8 cellular contexts compared by ENCODE assay signal in genomic region chr14:105485720-105486332, GRCh38. TPM values are rescaled to one million over a fixed set of nuclear protein-coding genes. Genes with fewer than 3 reads are reported as not detected.
DNase-seq lines count a peak whose midpoint lies in the region; ATAC-seq and TF ChIP-seq lines count a peak whose summit lies in the region.

No MANE protein-coding gene starts in this region.

- H3K27ac Mint-ChIP-seq in T-helper 17 cell = peak overlapping the region; percentile 95

- H3K9me3 ChIP-seq in HEK293 (ENCODE audit: control insufficient read depth, insufficient read depth, low read depth, low read length) = no peaks in the 10 kb centered on the region
- H3K9me3 ChIP-seq in T-helper 17 cell (ENCODE audit: control insufficient read depth, low read length, poor library complexity, severe bottlenecking) = no peaks in the 10 kb centered on the region
- no peaks in the 10 kb centered on the region for H3K9me3 ChIP-seq in psoas muscle

- H3K4me3 Mint-ChIP-seq in T-helper 17 cell = peak overlapping the region; percentile 96

- H3K4me3 ChIP-seq in BJ (ENCODE audit: low read depth, low read length) = no peak overlapping the region
- H3K4me3 ChIP-seq in HEK293 (ENCODE audit: low read depth, low read length) = no peak overlapping the region
- peak overlapping the region; percentile 75 for H3K4me3 ChIP-seq in psoas muscle

- 35 to 52% (median 48%) methylated on average over 15 to 21 of the region's 21 CpGs for WGBS in psoas muscle, 3 donors

- TF ChIP-seq CTCF in BJ (IDR thresholded peaks at IDR 0.05; ENCODE audit: insufficient read depth, low read depth, low read length) = peak; percentile 21; the same call in 1 of the 2 replicates
- peak; percentile 85 for TF ChIP-seq CTCF in HEK293 (tag by site-specific recombination; IDR thresholded peaks at IDR 0.05)
- peak; percentile 11 for TF ChIP-seq CTCF in psoas muscle (IDR thresholded peaks at IDR 0.05)

- no peaks in the 10 kb centered on the region for H3K27me3 Mint-ChIP-seq in T-helper 17 cell

- peaks cover 10% of the 10 kb centered on the region for H3K4me1 ChIP-seq in HEK293 (ENCODE audit: control insufficient read depth, insufficient read depth, low read length)
- peaks cover 25% of the 10 kb centered on the region for H3K4me1 ChIP-seq in psoas muscle

- H3K4me1 Mint-ChIP-seq in T-helper 17 cell = peaks cover 57% of the 10 kb centered on the region

- H3K27me3 ChIP-seq in BJ (ENCODE audit: control insufficient read depth, insufficient read depth, low read length) (peaks cover 6% of the 10 kb centered on the region; the same call in 1 of the 2 replicates), psoas muscle (ENCODE audit: insufficient read depth in 3 of 3, low read length in 2 of 3) (peaks cover 0 to 22% (median 0%) of the 10 kb centered on the region in 3 donors)

- POLR2A ChIA-PET in BJ (lab: Charles Lee) = no interaction called here
- POLR2A ChIA-PET in HEK293 (lab: Yijun Ruan, JAX) = no interaction called here

- no peak for TF ChIP-seq POLR2A in erythroblast (IDR thresholded peaks at IDR 0.05; ENCODE audit: low read length)

- intact Hi-C loops in psoas muscle (cut with DNase I) = loop anchor here in 1 of 2 donors (5.0 kb wide), 1 partner anchor 39 kb away; no protein-coding TSS in a partner anchor

- CTCF ChIA-PET in BJ (lab: Yijun Ruan, JAX) (no interaction called here), HEK293 (lab: Yijun Ruan, JAX) (interaction anchor here (0.6 to 1.7 kb wide), 5 partner anchors 15 to 475 kb away, joined by 3 to 4 read pairs (median 4); no protein-coding TSS in a partner anchor)

- no peak for DNase-seq in BJ (ENCODE audit: low read depth)
- DNase-seq in T-helper 17 cell = peak; percentile 49 to 62 (median 58)
- DNase-seq in erythroblast (lab: John Stamatoyannopoulos, UW) = peak; percentile 84 to 85
- DNase-seq in psoas muscle = no peak
- DNase-seq in inferior parietal cortex (ENCODE audit: extremely low spot score) = no peak
- DNase-seq in NCI-H2081 treated with DMSO at 0.1 percent for 48 hours (lab: John Stamatoyannopoulos, UW) = no peak

- H3K27ac ChIP-seq in HEK293 (ENCODE audit: extremely low read depth, low read depth, low read length) = no peak overlapping the region
- H3K27ac ChIP-seq in psoas muscle = peak overlapping the region; percentile 60

- ATAC-seq in T-helper 17 cell = no peak
- ATAC-seq in psoas muscle = no peak
- no peak for ATAC-seq in HG03342 (IDR thresholded peaks at IDR 0.05; ENCODE audit: unreplicated experiment)

- peaks cover 2% of the 10 kb centered on the region for H3K36me3 Mint-ChIP-seq in T-helper 17 cell (ENCODE audit: low read depth)

- no peaks in the 10 kb centered on the region for H3K36me3 ChIP-seq in BJ (ENCODE audit: control insufficient read depth, insufficient read depth, low read length)
- no peaks in the 10 kb centered on the region for H3K36me3 ChIP-seq in HEK293 (ENCODE audit: control insufficient read depth in 2 of 2, insufficient read depth in 1 of 2, low read length in 2 of 2)
- H3K36me3 ChIP-seq in psoas muscle (ENCODE audit: insufficient read depth in 1 of 2, low read depth in 1 of 2) = no peaks in the 10 kb centered on the region

TF ChIP-seq in HEK293, 187 proteins besides CTCF, POLR2A, EP300 and RAD21 (continues in another document):
- no peak for TF ChIP-seq ZNF843 (tag by site-specific recombination; IDR thresholded peaks at IDR 0.05)
- no peak for TF ChIP-seq HOXA7 (CRISPR knock-in tag; IDR thresholded peaks at IDR 0.05; ENCODE audit: borderline replicate concordance)
- TF ChIP-seq IKZF3 (tag by site-specific recombination; IDR thresholded peaks at IDR 0.05) = no peak
- TF ChIP-seq AEBP2 (tag by site-specific recombination; IDR thresholded peaks at IDR 0.05; ENCODE audit: borderline replicate concordance) = no peak
- no peak for TF ChIP-seq ZSCAN23 (tag by site-specific recombination; IDR thresholded peaks at IDR 0.05)
- TF ChIP-seq ZNF514 (tag by site-specific recombination; IDR thresholded peaks at IDR 0.05) = no peak
- TF ChIP-seq ZNF146 (tag by site-specific recombination; IDR thresholded peaks at IDR 0.05) = no peak
- no peak for TF ChIP-seq ZNF302 (tag by site-specific recombination; IDR thresholded peaks at IDR 0.05; ENCODE audit: low read depth)
- TF ChIP-seq INSM2 (tag by site-specific recombination; IDR thresholded peaks at IDR 0.05) = no peak
- no peak for TF ChIP-seq PRDM6 (tag by site-specific recombination; IDR thresholded peaks at IDR 0.05)
- TF ChIP-seq ZNF157 (tag by site-specific recombination; IDR thresholded peaks at IDR 0.05) = no peak
- peak; percentile 66 for TF ChIP-seq ZBTB8A (tag by site-specific recombination; IDR thresholded peaks at IDR 0.05)
- no peak for TF ChIP-seq ZEB2 (tag by site-specific recombination; IDR thresholded peaks at IDR 0.05)
- no peak for TF ChIP-seq ZNF366 (tag by site-specific recombination; conservative IDR thresholded peaks at IDR 0.05)
- TF ChIP-seq ZNF776 (tag by site-specific recombination; IDR thresholded peaks at IDR 0.05; ENCODE audit: borderline replicate concordance) = no peak
- no peak for TF ChIP-seq ZNF416 (tag by site-specific recombination; IDR thresholded peaks at IDR 0.05)

RNA-seq across cellular contexts. Expression of gene CRIP1, which starts 0.9 kb away (rescaled TPM):
- polyA plus RNA-seq in BJ (2011; rRNA removed) (0.90 and 1.4 TPM in 2 replicates), psoas muscle (10 to 100 TPM; 17.5 to 27.2 (median 20.6) TPM)
- polyA minus RNA-seq in BJ (2011; rRNA and poly(A)+ RNA removed) = 3.1 and 3.9 TPM in 2 replicates
- total RNA-seq in T-helper 17 cell (100 to 1,000 TPM; 451 to 842 TPM), psoas muscle (10 to 100 TPM; 11.5 to 24.9 (median 14.2) TPM)

RNA-seq across cellular contexts. Expression of gene TEDC1, which starts 5.2 kb away (rescaled TPM):
- 3.3 and 6.4 TPM in 2 replicates for polyA plus RNA-seq in BJ (2011; rRNA removed)
- polyA minus RNA-seq in BJ (2011; rRNA and poly(A)+ RNA removed) = 1.3 and 2.2 TPM in 2 replicates
- total RNA-seq in T-helper 17 cell = 100 to 1,000 TPM; 141 to 361 TPM
- total RNA-seq in psoas muscle = 1 to 10 TPM in 3 of 4 donors, under 1 TPM in 1; 0.95 to 2.0 (median 1.2) TPM
- 1 to 10 TPM; 1.9 to 5.2 (median 2.3) TPM for polyA plus RNA-seq in psoas muscle

RNA-seq across cellular contexts. Expression of gene CRIP2, which starts 11.2 kb away (rescaled TPM):
- polyA plus RNA-seq in BJ (2011; rRNA removed) (8.0 and 19.5 TPM in 2 replicates), psoas muscle (10 to 100 TPM; 28.5 to 71.8 (median 47.3) TPM)
- polyA minus RNA-seq in BJ (2011; rRNA and poly(A)+ RNA removed) = 3.0 and 5.3 TPM in 2 replicates
- total RNA-seq in T-helper 17 cell (10 to 100 TPM; 51.6 to 58.8 TPM), psoas muscle (10 to 100 TPM; 23.1 to 46.5 (median 30.2) TPM)

RNA-seq across cellular contexts. Expression of gene TMEM121, which starts 40.6 kb away (rescaled TPM):
- polyA plus RNA-seq in BJ (2011; rRNA removed) (4.0 and 4.6 TPM in 2 replicates), psoas muscle (under 1 TPM; 0.08 to 0.60 (median 0.17) TPM)
- 1.0 and 1.2 TPM in 2 replicates for polyA minus RNA-seq in BJ (2011; rRNA and poly(A)+ RNA removed)
- total RNA-seq in T-helper 17 cell (1 to 10 TPM in 1 of 2 donors, under 1 TPM in 1; 0.85 to 2.6 TPM), psoas muscle (under 1 TPM; 0.23 to 0.60 (median 0.39) TPM)

Comparison
In these comparisons a context has a peak if more than half of its experiments do, and no peak if none do; other contexts are left out.
1. DNase-seq: peak in T-helper 17 cell (3 of 3) and erythroblast (2 of 2); none in BJ (single experiment), psoas muscle (0 of 2), inferior parietal cortex (single experiment) and NCI-H2081 treated with DMSO at 0.1 percent for 48 hours (single experiment).
2. CTCF ChIP-seq: peak in every context shown above with its lines; median percentile 85 in HEK293; 21 in BJ; 11 in psoas muscle.
3. RNA of gene CRIP1, which starts 0.9 kb away (total RNA-seq): 451 to 842 TPM in T-helper 17 cell; 11.5 to 24.9 TPM in psoas muscle; every median in the first group is over 10 times any median in the second.
4. RNA of gene TEDC1, which starts 5.2 kb away (total RNA-seq): 141 to 361 TPM in T-helper 17 cell; 0.95 to 2.0 TPM in psoas muscle; every median in the first group is over 10 times any median in the second.